In genomic region chr16:56792960-56793359, GRCh38 we compare ENCODE assay signal across 22 cellular contexts.
DNase-seq lines count a peak whose midpoint lies in the region; ATAC-seq and TF ChIP-seq lines count a peak whose summit lies in the region.
"Had no signal": no experiment of that assay in that cellular context is flagged by ENCODE, and none has a peak within 500 bp of the region (broad histone marks: within the 10 kb centered on the region; RNA-seq: fewer than 3 reads in every experiment).

No MANE protein-coding gene starts in this region.

- no peaks in the 10 kb centered on the region for H3K9me3 Mint-ChIP-seq in osteocyte (ENCODE audit: unreplicated experiment)
- no peaks in the 10 kb centered on the region for H3K9me3 Mint-ChIP-seq in natural killer cell
- H3K9me3 Mint-ChIP-seq: activated CD4-positive, alpha-beta memory T cell treated with anti-CD3 and anti-CD28 coated beads, Interleukin-2, amount 10 ng/mL, durations not matched to agents 7 days and 5 days; activated naive CD4-positive, alpha-beta T cell treated with anti-CD3 and anti-CD28 coated beads, Interleukin-2, amount 50 U/mL, for 72 hours; CD4-positive, alpha-beta T cell; nephron had no signal

- H3K4me3 Mint-ChIP-seq in osteocyte (ENCODE audit: unreplicated experiment) (no peak overlapping the region), natural killer cell (no peak overlapping the region)
- H3K4me3 Mint-ChIP-seq: activated CD4-positive, alpha-beta memory T cell treated with anti-CD3 and anti-CD28 coated beads, Interleukin-2, amount 10 ng/mL, durations not matched to agents 7 days and 5 days; CD4-positive, alpha-beta T cell; nephron had no signal

- ATAC-seq in GM21723 (IDR thresholded peaks at IDR 0.05; ENCODE audit: unreplicated experiment) (no peak), natural killer cell (no peak)
- ATAC-seq: activated naive CD4-positive, alpha-beta T cell treated with anti-CD3 and anti-CD28 coated beads, Interleukin-2, amount 50 U/mL, for 72 hours; gastroesophageal sphincter; left cardiac atrium; Right ventricle myocardium inferior had no signal

- H3K27me3 Mint-ChIP-seq in osteocyte (ENCODE audit: unreplicated experiment) = no peaks in the 10 kb centered on the region
- no peaks in the 10 kb centered on the region for H3K27me3 Mint-ChIP-seq in natural killer cell (ENCODE audit: low read depth in 2 of 2)
- H3K27me3 Mint-ChIP-seq: activated CD4-positive, alpha-beta memory T cell treated with anti-CD3 and anti-CD28 coated beads, Interleukin-2, amount 10 ng/mL, durations not matched to agents 7 days and 5 days; CD4-positive, alpha-beta T cell had no signal

- peaks cover 35% of the 10 kb centered on the region for H3K4me1 Mint-ChIP-seq in osteocyte (ENCODE audit: unreplicated experiment)
- H3K4me1 Mint-ChIP-seq in natural killer cell = peaks cover 6 to 9% of the 10 kb centered on the region in 2 donors
- H3K4me1 Mint-ChIP-seq: activated CD4-positive, alpha-beta memory T cell treated with anti-CD3 and anti-CD28 coated beads, Interleukin-2, amount 10 ng/mL, durations not matched to agents 7 days and 5 days had no signal

- no peaks in the 10 kb centered on the region for H3K36me3 Mint-ChIP-seq in osteocyte (ENCODE audit: unreplicated experiment)
- H3K36me3 Mint-ChIP-seq in natural killer cell = no peaks in the 10 kb centered on the region
- H3K36me3 Mint-ChIP-seq: activated naive CD4-positive, alpha-beta T cell treated with anti-CD3 and anti-CD28 coated beads, Interleukin-2, amount 50 U/mL, for 72 hours had no signal

- intact Hi-C loops in natural killer cell (cut with micrococcal nuclease) = no loop called here

- in situ Hi-C loops in SK-MEL-5 (cut with HindIII; ENCODE audit: low pct_unique_long_range_greater_than_20kb, low sequenced_read_pairs) = no loop called here
- in situ Hi-C loops in ACHN (cut with HindIII; ENCODE audit: low pct_ligation_motif_present, low pct_unique_long_range_greater_than_20kb, low sequenced_read_pairs) = no loop called here

- TF ChIP-seq CTCF in osteocyte (IDR thresholded peaks at IDR 0.05) (no peak), natural killer cell (IDR thresholded peaks at IDR 0.05) (no peak)

- DNase-seq in NOMO-1 treated with DMSO at 0.1 percent for 48 hours (lab: John Stamatoyannopoulos, UW; ENCODE audit: unreplicated experiment) (peak; percentile 8), NOMO-1 treated with dmso at 0.1 percent for 144 hours (lab: John Stamatoyannopoulos, UW; ENCODE audit: unreplicated experiment) (no peak), NCI-H2081 treated with DMSO at 0.1 percent for 48 hours (lab: John Stamatoyannopoulos, UW) (peak; percentile 12), SK-MEL-5 (ENCODE audit: low read depth, low spot score) (peak; percentile 44), osteocyte (ENCODE audit: extremely low spot score, unreplicated experiment) (no peak), ACHN (no peak), natural killer cell (no peak)
- DNase-seq: activated CD4-positive, alpha-beta T cell treated with anti-CD3 and anti-CD28 coated beads for 1 hour; activated CD8-positive, alpha-beta memory T cell treated with anti-CD3 and anti-CD28 coated beads, Interleukin-2, amount 50 U/mL, for 4 hours; CD4-positive, alpha-beta T cell; left cardiac atrium; NCI-H1694 treated with DMSO at 0.1 percent for 48 hours; NK-92 treated with Interleukin-12 subunit alpha and Interleukin-12 subunit beta, amount 100 ng/mL, for 24 hours; ovary; stimulated activated CD4-positive, alpha-beta T cell treated with anti-CD3 and anti-CD28 coated beads, Interleukin-15, amount 100 ng/mL, for 24 hours; stimulated activated CD4-positive, alpha-beta T cell treated with anti-CD3 and anti-CD28 coated beads, Interleukin-4, amount 100 ng/mL, for 4 hours had no signal

- H3K27ac Mint-ChIP-seq in osteocyte (ENCODE audit: unreplicated experiment) (peak overlapping the region; percentile 45), natural killer cell (no peak overlapping the region)
- H3K27ac Mint-ChIP-seq: activated CD4-positive, alpha-beta memory T cell treated with anti-CD3 and anti-CD28 coated beads, Interleukin-2, amount 10 ng/mL, durations not matched to agents 7 days and 5 days; CD4-positive, alpha-beta T cell; nephron had no signal

Comparison
In these comparisons a context has a peak if more than half of its experiments do, and no peak if none do; other contexts are left out.
1. DNase-seq: peak in NOMO-1 treated with DMSO at 0.1 percent for 48 hours (single experiment), NCI-H2081 treated with DMSO at 0.1 percent for 48 hours (single experiment) and SK-MEL-5 (single experiment); none in NOMO-1 treated with dmso at 0.1 percent for 144 hours (single experiment), osteocyte (single experiment), ACHN (single experiment) and natural killer cell (single experiment).